ENCODE assay signal across 10 cellular contexts in the genomic region with DNA sequence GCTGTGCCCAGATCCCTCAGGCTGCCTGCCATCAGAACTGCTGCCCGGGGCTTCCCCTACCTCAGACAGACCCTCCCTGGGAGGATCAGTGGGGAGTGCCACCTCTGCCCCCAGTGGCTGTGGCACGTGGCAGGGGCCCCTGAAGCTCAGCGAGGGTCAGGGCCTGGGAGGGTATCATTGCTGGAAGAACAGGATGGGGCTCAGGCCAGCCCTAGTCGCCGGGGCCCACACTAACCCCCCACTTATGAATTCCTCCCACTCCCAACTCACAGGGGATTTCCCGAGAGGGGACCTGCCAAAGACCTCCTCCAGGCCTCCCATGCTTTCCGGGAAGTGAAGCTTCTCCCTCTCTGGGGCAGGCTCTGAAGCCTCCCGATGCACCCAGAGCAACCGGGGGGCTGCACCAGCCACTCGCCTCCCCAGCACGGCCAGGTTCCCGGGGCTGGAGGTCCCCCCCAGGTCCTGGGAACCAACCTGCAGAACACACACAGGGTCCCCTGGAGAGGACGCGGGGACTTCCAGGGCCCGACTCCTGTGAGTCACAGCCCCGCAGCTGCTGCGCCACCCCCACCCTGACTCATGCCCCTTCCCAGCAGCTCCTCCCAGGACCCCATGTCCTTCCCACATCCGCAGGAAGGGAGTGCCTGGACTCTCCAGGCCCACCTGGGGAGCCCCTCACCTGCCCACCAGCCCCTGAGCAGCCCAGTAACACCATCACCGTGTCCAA. TPM values are rescaled to one million over a fixed set of nuclear protein-coding genes. Genes with fewer than 3 reads are reported as not detected.
A peak's percentile ranks its signal among the peaks of the same experiment; 100 is the strongest.
DNase-seq lines count a peak whose midpoint lies in the region; ATAC-seq and TF ChIP-seq lines count a peak whose summit lies in the region.
"Had no signal": no experiment of that assay in that cellular context is flagged by ENCODE, and none has a peak within 500 bp of the region (broad histone marks: within the 10 kb centered on the region; RNA-seq: fewer than 3 reads in every experiment).

No MANE protein-coding gene starts in this region.

- H3K27me3 ChIP-seq in spleen (replicated peaks in 1 of 7) = peaks cover 0 to 7% (median 0%) of the 10 kb centered on the region in 7 donors

- H3K27ac Mint-ChIP-seq in activated CD4-positive, alpha-beta memory T cell treated with anti-CD3 and anti-CD28 coated beads for 36 hours = peak overlapping the region; percentile 92

- H3K4me3 ChIP-seq in spleen = peak overlapping the region in 6 of 8 donors; percentile 27 to 63 (median 40)

- H3K27ac ChIP-seq in spleen = peak overlapping the region; percentile 29 to 77 (median 70)
- H3K27ac ChIP-seq: C4-2B had no signal

- peak overlapping the region; percentile 39 for H3K4me3 Mint-ChIP-seq in activated CD4-positive, alpha-beta memory T cell treated with anti-CD3 and anti-CD28 coated beads for 36 hours

- H3K36me3 Mint-ChIP-seq in activated CD4-positive, alpha-beta memory T cell treated with anti-CD3 and anti-CD28 coated beads for 36 hours = peaks cover 10% of the 10 kb centered on the region

- 43 to 68% (median 52%) methylated on average over 12 to 19 of the region's 19 CpGs for WGBS in spleen, 5 donors

- DNase-seq in DMS53 (lab: John Stamatoyannopoulos, UW) = peak; percentile 89
- DNase-seq in DMS53 treated with DMSO at 0.1 percent for 48 hours (lab: John Stamatoyannopoulos, UW; ENCODE audit: unreplicated experiment) = no peak
- DNase-seq in activated CD4-positive, alpha-beta memory T cell treated with anti-CD3 and anti-CD28 coated beads for 36 hours = peak; percentile 88
- DNase-seq in fibroblast of the conjunctiva (ENCODE audit: low read depth) = peak; percentile 71
- DNase-seq in spleen = peak; percentile 76
- no peak for DNase-seq in COLO829 (ENCODE audit: low spot score)

- no peak for TF ChIP-seq CTCF in spleen (IDR thresholded peaks at IDR 0.05 in 8 of 11, conservative IDR thresholded peaks at IDR 0.05 in 3 of 11)

- peaks cover 0 to 83% (median 19%) of the 10 kb centered on the region in 6 donors for H3K36me3 ChIP-seq in spleen

- ATAC-seq in GM18520 (IDR thresholded peaks at IDR 0.05; ENCODE audit: unreplicated experiment) = no peak
- no peak for ATAC-seq in GM21390 (IDR thresholded peaks at IDR 0.05; ENCODE audit: unreplicated experiment)

- H3K4me1 ChIP-seq in spleen = peaks cover 30 to 80% (median 58%) of the 10 kb centered on the region in 6 donors

- no peaks in the 10 kb centered on the region for H3K27me3 Mint-ChIP-seq in activated CD4-positive, alpha-beta memory T cell treated with anti-CD3 and anti-CD28 coated beads for 36 hours

- H3K4me1 Mint-ChIP-seq in activated CD4-positive, alpha-beta memory T cell treated with anti-CD3 and anti-CD28 coated beads for 36 hours (ENCODE audit: low read depth) = peaks cover 41% of the 10 kb centered on the region

- no peaks in the 10 kb centered on the region for H3K9me3 Mint-ChIP-seq in activated CD4-positive, alpha-beta memory T cell treated with anti-CD3 and anti-CD28 coated beads for 36 hours

- intact Hi-C loops in activated CD4-positive, alpha-beta memory T cell treated with anti-CD3 and anti-CD28 coated beads for 36 hours (cut with micrococcal nuclease) = loop anchor here (5.0 kb wide), 2 partner anchors 62 to 162 kb away; partner anchors contain the start of gene PTK6
- intact Hi-C loops in spleen (cut with DNase I; ENCODE audit: low total_unique reads) = no loop called here

- no peaks in the 10 kb centered on the region for H3K9me3 ChIP-seq in spleen

- POLR2A ChIA-PET in activated CD4-positive, alpha-beta memory T cell treated with anti-CD3 and anti-CD28 coated beads for 36 hours (lab: Charles Lee) = interaction anchor here (1.0 to 2.5 kb wide), 7 partner anchors 9 to 161 kb away, joined by 3 to 10 read pairs (median 3); partner anchors contain the start of genes ARFRP1, LIME1 and ZGPAT

- CTCF ChIA-PET in activated CD4-positive, alpha-beta memory T cell treated with anti-CD3 and anti-CD28 coated beads for 36 hours (lab: Charles Lee) = interaction anchor here (0.6 to 1.6 kb wide), 5 partner anchors 8 to 286 kb away, joined by 3 to 5 read pairs (median 4); partner anchors contain the start of genes ARFRP1 and ZGPAT

- TF ChIP-seq POLR2A in spleen (IDR thresholded peaks at IDR 0.05) = no peak

RNA-seq across cellular contexts. Expression of gene TNFRSF6B, which starts 2.5 kb away (rescaled TPM):
- not detected for total RNA-seq in activated CD4-positive, alpha-beta memory T cell treated with anti-CD3 and anti-CD28 coated beads for 36 hours
- total RNA-seq in spleen = 100 to 1,000 TPM in 1 of 7 donors, 10 to 100 TPM in 5, 1 to 10 TPM in 1; 8.9 to 104 (median 41.0) TPM
- polyA plus RNA-seq in spleen = 10 to 100 TPM; 12.3 to 28.1 (median 23.8) TPM
- total RNA-seq: activated CD8-positive, alpha-beta memory T cell treated with anti-CD3 and anti-CD28 coated beads for 36 hours had no signal

RNA-seq across cellular contexts. Expression of gene ARFRP1, which starts 8.9 kb away (rescaled TPM):
- 10 to 100 TPM; 54.6 to 58.4 TPM for total RNA-seq in activated CD4-positive, alpha-beta memory T cell treated with anti-CD3 and anti-CD28 coated beads for 36 hours
- 10 to 100 TPM; 36.7 to 84.2 (median 60.8) TPM for total RNA-seq in spleen
- polyA plus RNA-seq in spleen = 100 to 1,000 TPM in 1 of 3 donors, 10 to 100 TPM in 2; 64.5 to 118 (median 83.8) TPM

RNA-seq across cellular contexts. Expression of gene ZGPAT, which starts 8.9 kb away (rescaled TPM):
- 10 to 100 TPM; 28.7 to 29.9 TPM for total RNA-seq in activated CD4-positive, alpha-beta memory T cell treated with anti-CD3 and anti-CD28 coated beads for 36 hours
- 10 to 100 TPM; 23.6 to 45.7 (median 38.1) TPM for total RNA-seq in spleen
- 10 to 100 TPM; 27.6 to 72.8 (median 50.0) TPM for polyA plus RNA-seq in spleen

RNA-seq across cellular contexts. Expression of gene LIME1, which starts 37.6 kb away (rescaled TPM):
- total RNA-seq in activated CD4-positive, alpha-beta memory T cell treated with anti-CD3 and anti-CD28 coated beads for 36 hours = 10 to 100 TPM; 14.7 to 17.6 TPM
- 10 to 100 TPM; 24.0 to 93.4 (median 39.0) TPM for total RNA-seq in spleen
- polyA plus RNA-seq in spleen = 10 to 100 TPM; 56.2 to 96.6 (median 80.4) TPM

RNA-seq across cellular contexts. Expression of gene SLC2A4RG, which starts 40.7 kb away (rescaled TPM):
- 10 to 100 TPM; 58.9 to 59.0 TPM for total RNA-seq in activated CD4-positive, alpha-beta memory T cell treated with anti-CD3 and anti-CD28 coated beads for 36 hours
- total RNA-seq in spleen = 100 to 1,000 TPM in 1 of 7 donors, 10 to 100 TPM in 6; 39.9 to 107 (median 64.8) TPM
- polyA plus RNA-seq in spleen = 10 to 100 TPM; 27.5 to 44.0 (median 34.3) TPM

Comparison
In these comparisons a context has a peak if more than half of its experiments do, and no peak if none do; other contexts are left out.
1. DNase-seq: peak in DMS53 (single experiment), activated CD4-positive, alpha-beta memory T cell treated with anti-CD3 and anti-CD28 coated beads for 36 hours (single experiment), fibroblast of the conjunctiva (single experiment) and spleen (single experiment); none in DMS53 treated with DMSO at 0.1 percent for 48 hours (single experiment) and COLO829 (single experiment).
2. RNA of gene TNFRSF6B, which starts 2.5 kb away (total RNA-seq): 8.9 to 104 TPM in spleen; not detected in activated CD4-positive, alpha-beta memory T cell treated with anti-CD3 and anti-CD28 coated beads for 36 hours; every median in the first group is over 4 times any median in the second.